In genomic region chr15:43777293-43777819, GRCh38 we compare ENCODE assay signal across 1 cellular context.
TF ChIP-seq lines count a peak whose summit lies in the region.

No MANE protein-coding gene starts in this region.

TF ChIP-seq in HEK293, 187 proteins besides CTCF, POLR2A, EP300 and RAD21 (continued from another document and continues in another):
- TF ChIP-seq, protein P1, sequence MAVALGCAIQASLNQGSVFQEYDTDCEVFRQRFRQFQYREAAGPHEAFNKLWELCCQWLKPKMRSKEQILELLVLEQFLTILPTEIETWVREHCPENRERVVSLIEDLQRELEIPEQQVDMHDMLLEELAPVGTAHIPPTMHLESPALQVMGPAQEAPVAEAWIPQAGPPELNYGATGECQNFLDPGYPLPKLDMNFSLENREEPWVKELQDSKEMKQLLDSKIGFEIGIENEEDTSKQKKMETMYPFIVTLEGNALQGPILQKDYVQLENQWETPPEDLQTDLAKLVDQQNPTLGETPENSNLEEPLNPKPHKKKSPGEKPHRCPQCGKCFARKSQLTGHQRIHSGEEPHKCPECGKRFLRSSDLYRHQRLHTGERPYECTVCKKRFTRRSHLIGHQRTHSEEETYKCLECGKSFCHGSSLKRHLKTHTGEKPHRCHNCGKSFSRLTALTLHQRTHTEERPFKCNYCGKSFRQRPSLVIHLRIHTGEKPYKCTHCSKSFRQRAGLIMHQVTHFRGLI (tag by site-specific recombination; IDR thresholded peaks at IDR 0.05) = 0 out of 2 replicates have a peak, but pooled peaks have one; percentile 7
- TF ChIP-seq ZNF837 (tag by site-specific recombination; IDR thresholded peaks at IDR 0.05) (no peak), PRDM10 (tag by site-specific recombination; IDR thresholded peaks at IDR 0.05) (no peak), ZNF521 (tag by site-specific recombination; IDR thresholded peaks at IDR 0.05) (no peak), ZXDB (tag by site-specific recombination; IDR thresholded peaks at IDR 0.05) (peak; percentile 39; the same call in 1 of the 2 replicates), ZNF324 (tag by site-specific recombination; IDR thresholded peaks at IDR 0.05) (0 out of 2 replicates have a peak, but pooled peaks have one; percentile 33), ZNF26 (tag by site-specific recombination; IDR thresholded peaks at IDR 0.05) (no peak), ZNF623 (tag by site-specific recombination; IDR thresholded peaks at IDR 0.05) (no peak), ZNF138 (tag by site-specific recombination; IDR thresholded peaks at IDR 0.05; ENCODE audit: borderline replicate concordance) (no peak), ZNF600 (tag by site-specific recombination; IDR thresholded peaks at IDR 0.05) (peak; percentile 82), ZBTB17 (tag by site-specific recombination; IDR thresholded peaks at IDR 0.05) (peak; percentile 69), SCRT2 (tag by site-specific recombination; IDR thresholded peaks at IDR 0.05) (no peak), MZF1 (tag by site-specific recombination; IDR thresholded peaks at IDR 0.05; ENCODE audit: borderline replicate concordance) (0 out of 2 replicates have a peak, but pooled peaks have one; percentile 13), ZBTB8A (tag by site-specific recombination; IDR thresholded peaks at IDR 0.05) (peak; percentile 84), ZNF670 (tag by site-specific recombination; IDR thresholded peaks at IDR 0.05; ENCODE audit: low read depth) (no peak), ZNF121 (tag by site-specific recombination; IDR thresholded peaks at IDR 0.05) (no peak), SP7 (tag by site-specific recombination; IDR thresholded peaks at IDR 0.05) (peak; percentile 69; the same call in 1 of the 2 replicates), ZNF2 (tag by site-specific recombination; IDR thresholded peaks at IDR 0.05) (peak; percentile 73; the same call in 1 of the 2 replicates), ZNF707 (tag by site-specific recombination; IDR thresholded peaks at IDR 0.05) (no peak), ZNF175 (tag by site-specific recombination; IDR thresholded peaks at IDR 0.05) (no peak), ZNF501 (tag by site-specific recombination; IDR thresholded peaks at IDR 0.05) (0 out of 2 replicates have a peak, but pooled peaks have one; percentile 29), ZNF202 (tag by site-specific recombination; IDR thresholded peaks at IDR 0.05; ENCODE audit: borderline replicate concordance) (no peak), ZNF394 (tag by site-specific recombination; IDR thresholded peaks at IDR 0.05; ENCODE audit: borderline replicate concordance) (0 out of 2 replicates have a peak, but pooled peaks have one; percentile 24), KLF1 (tag by site-specific recombination; IDR thresholded peaks at IDR 0.05) (no peak), ZNF544 (tag by site-specific recombination; IDR thresholded peaks at IDR 0.05) (no peak), ZSCAN23 (tag by site-specific recombination; IDR thresholded peaks at IDR 0.05) (no peak), HOXA7 (CRISPR knock-in tag; IDR thresholded peaks at IDR 0.05; ENCODE audit: borderline replicate concordance) (no peak), ZNF341 (tag by site-specific recombination; IDR thresholded peaks at IDR 0.05; ENCODE audit: low read depth) (peak; percentile 64), ZBTB20 (tag by site-specific recombination; IDR thresholded peaks at IDR 0.05) (peak; percentile 65), GLI4 (tag by site-specific recombination; IDR thresholded peaks at IDR 0.05) (no peak), ZNF677 (tag by site-specific recombination; IDR thresholded peaks at IDR 0.05) (no peak), ZNF248 (tag by site-specific recombination; IDR thresholded peaks at IDR 0.05) (no peak), KLF7 (tag by site-specific recombination; IDR thresholded peaks at IDR 0.05; ENCODE audit: borderline replicate concordance) (0 out of 2 replicates have a peak, but pooled peaks have one; percentile 20), ZNF311 (tag by site-specific recombination; IDR thresholded peaks at IDR 0.05; ENCODE audit: borderline replicate concordance) (no peak), ZNF24 (tag by site-specific recombination; IDR thresholded peaks at IDR 0.05) (0 out of 2 replicates have a peak, but pooled peaks have one; percentile 39), ZEB2 (tag by site-specific recombination; IDR thresholded peaks at IDR 0.05) (peak; percentile 80), YY2 (tag by site-specific recombination; IDR thresholded peaks at IDR 0.05) (no peak), ZNF335 (tag by site-specific recombination; conservative IDR thresholded peaks at IDR 0.05) (peak; percentile 86), ZNF292 (tag by site-specific recombination; IDR thresholded peaks at IDR 0.05; ENCODE audit: borderline replicate concordance, low read depth) (no peak), ZNF114 (tag by site-specific recombination; IDR thresholded peaks at IDR 0.05) (no peak), ZNF514 (tag by site-specific recombination; IDR thresholded peaks at IDR 0.05) (no peak), ZNF76 (tag by site-specific recombination; IDR thresholded peaks at IDR 0.05; ENCODE audit: borderline replicate concordance, low read depth) (no peak), WT1 (tag by site-specific recombination; IDR thresholded peaks at IDR 0.05) (no peak), GLIS1 (tag by site-specific recombination; IDR thresholded peaks at IDR 0.05) (no peak), ZNF155 (tag by site-specific recombination; IDR thresholded peaks at IDR 0.05) (no peak)
- TF ChIP-seq, protein P2, sequence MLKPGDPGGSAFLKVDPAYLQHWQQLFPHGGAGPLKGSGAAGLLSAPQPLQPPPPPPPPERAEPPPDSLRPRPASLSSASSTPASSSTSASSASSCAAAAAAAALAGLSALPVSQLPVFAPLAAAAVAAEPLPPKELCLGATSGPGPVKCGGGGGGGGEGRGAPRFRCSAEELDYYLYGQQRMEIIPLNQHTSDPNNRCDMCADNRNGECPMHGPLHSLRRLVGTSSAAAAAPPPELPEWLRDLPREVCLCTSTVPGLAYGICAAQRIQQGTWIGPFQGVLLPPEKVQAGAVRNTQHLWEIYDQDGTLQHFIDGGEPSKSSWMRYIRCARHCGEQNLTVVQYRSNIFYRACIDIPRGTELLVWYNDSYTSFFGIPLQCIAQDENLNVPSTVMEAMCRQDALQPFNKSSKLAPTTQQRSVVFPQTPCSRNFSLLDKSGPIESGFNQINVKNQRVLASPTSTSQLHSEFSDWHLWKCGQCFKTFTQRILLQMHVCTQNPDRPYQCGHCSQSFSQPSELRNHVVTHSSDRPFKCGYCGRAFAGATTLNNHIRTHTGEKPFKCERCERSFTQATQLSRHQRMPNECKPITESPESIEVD (tag by site-specific recombination; IDR thresholded peaks at IDR 0.05) = no peak
- TF ChIP-seq, protein P3, sequence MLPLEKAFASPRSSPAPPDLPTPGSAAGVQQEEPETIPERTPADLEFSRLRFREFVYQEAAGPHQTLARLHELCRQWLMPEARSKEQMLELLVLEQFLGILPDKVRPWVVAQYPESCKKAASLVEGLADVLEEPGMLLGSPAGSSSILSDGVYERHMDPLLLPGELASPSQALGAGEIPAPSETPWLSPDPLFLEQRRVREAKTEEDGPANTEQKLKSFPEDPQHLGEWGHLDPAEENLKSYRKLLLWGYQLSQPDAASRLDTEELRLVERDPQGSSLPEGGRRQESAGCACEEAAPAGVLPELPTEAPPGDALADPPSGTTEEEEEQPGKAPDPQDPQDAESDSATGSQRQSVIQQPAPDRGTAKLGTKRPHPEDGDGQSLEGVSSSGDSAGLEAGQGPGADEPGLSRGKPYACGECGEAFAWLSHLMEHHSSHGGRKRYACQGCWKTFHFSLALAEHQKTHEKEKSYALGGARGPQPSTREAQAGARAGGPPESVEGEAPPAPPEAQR (tag by site-specific recombination; IDR thresholded peaks at IDR 0.05) = no peak
- TF ChIP-seq, protein P4, sequence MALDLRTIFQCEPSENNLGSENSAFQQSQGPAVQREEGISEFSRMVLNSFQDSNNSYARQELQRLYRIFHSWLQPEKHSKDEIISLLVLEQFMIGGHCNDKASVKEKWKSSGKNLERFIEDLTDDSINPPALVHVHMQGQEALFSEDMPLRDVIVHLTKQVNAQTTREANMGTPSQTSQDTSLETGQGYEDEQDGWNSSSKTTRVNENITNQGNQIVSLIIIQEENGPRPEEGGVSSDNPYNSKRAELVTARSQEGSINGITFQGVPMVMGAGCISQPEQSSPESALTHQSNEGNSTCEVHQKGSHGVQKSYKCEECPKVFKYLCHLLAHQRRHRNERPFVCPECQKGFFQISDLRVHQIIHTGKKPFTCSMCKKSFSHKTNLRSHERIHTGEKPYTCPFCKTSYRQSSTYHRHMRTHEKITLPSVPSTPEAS (tag by site-specific recombination; IDR thresholded peaks at IDR 0.05) = 0 out of 2 replicates have a peak, but pooled peaks have one; percentile 19
- TF ChIP-seq, protein P5, sequence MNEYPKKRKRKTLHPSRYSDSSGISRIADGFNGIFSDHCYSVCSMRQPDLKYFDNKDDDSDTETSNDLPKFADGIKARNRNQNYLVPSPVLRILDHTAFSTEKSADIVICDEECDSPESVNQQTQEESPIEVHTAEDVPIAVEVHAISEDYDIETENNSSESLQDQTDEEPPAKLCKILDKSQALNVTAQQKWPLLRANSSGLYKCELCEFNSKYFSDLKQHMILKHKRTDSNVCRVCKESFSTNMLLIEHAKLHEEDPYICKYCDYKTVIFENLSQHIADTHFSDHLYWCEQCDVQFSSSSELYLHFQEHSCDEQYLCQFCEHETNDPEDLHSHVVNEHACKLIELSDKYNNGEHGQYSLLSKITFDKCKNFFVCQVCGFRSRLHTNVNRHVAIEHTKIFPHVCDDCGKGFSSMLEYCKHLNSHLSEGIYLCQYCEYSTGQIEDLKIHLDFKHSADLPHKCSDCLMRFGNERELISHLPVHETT (tag by site-specific recombination; IDR thresholded peaks at IDR 0.05) = no peak
- TF ChIP-seq, protein P6, sequence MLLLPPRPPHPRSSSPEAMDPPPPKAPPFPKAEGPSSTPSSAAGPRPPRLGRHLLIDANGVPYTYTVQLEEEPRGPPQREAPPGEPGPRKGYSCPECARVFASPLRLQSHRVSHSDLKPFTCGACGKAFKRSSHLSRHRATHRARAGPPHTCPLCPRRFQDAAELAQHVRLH (tag by site-specific recombination; IDR thresholded peaks at IDR 0.05) = peak; percentile 61; the same call in 1 of the 2 replicates
- TF ChIP-seq, protein P7, sequence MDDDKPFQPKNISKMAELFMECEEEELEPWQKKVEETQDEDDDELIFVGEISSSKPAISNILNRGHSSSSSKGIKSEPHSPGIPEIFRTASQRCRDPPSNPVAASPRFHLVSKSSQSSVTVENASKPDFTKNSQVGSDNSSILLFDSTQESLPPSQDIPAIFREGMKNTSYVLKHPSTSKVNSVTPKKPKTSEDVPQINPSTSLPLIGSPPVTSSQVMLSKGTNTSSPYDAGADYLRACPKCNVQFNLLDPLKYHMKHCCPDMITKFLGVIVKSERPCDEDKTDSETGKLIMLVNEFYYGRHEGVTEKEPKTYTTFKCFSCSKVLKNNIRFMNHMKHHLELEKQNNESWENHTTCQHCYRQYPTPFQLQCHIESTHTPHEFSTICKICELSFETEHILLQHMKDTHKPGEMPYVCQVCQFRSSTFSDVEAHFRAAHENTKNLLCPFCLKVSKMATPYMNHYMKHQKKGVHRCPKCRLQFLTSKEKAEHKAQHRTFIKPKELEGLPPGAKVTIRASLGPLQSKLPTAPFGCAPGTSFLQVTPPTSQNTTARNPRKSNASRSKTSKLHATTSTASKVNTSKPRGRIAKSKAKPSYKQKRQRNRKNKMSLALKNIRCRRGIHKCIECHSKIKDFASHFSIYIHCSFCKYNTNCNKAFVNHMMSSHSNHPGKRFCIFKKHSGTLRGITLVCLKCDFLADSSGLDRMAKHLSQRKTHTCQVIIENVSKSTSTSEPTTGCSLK (tag by site-specific recombination; IDR thresholded peaks at IDR 0.05) = no peak
- TF ChIP-seq, protein P8, sequence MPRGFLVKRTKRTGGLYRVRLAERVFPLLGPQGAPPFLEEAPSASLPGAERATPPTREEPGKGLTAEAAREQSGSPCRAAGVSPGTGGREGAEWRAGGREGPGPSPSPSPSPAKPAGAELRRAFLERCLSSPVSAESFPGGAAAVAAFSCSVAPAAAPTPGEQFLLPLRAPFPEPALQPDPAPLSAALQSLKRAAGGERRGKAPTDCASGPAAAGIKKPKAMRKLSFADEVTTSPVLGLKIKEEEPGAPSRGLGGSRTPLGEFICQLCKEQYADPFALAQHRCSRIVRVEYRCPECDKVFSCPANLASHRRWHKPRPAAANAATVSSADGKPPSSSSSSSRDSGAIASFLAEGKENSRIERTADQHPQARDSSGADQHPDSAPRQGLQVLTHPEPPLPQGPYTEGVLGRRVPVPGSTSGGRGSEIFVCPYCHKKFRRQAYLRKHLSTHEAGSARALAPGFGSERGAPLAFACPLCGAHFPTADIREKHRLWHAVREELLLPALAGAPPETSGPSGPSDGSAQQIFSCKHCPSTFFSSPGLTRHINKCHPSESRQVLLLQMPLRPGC (tag by site-specific recombination; IDR thresholded peaks at IDR 0.05) = 0 out of 2 replicates have a peak, but pooled peaks have one; percentile 17
